ENCODE assay signal across 20 cellular contexts in the genomic region with DNA sequence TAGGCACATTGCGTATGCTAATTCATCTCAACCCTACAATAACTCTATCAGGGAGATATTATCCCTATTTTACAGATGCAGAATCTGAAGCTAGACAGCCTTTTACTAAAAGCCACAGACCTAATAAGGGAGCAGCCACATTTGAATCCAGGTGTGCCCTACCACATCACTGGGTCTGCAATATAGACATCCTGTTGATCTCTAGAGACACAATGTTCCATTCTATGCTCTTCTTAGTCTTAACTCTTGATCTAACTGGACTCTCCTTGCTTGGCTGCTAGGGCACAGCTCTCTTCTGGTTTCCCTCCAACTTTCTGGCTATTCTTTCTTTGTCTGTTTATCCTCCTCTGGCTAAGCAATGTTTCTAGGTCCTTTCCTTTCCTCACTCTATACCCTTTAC.
"Had no signal": no experiment of that assay in that cellular context is flagged by ENCODE, and none has a peak within 500 bp of the region (broad histone marks: within the 10 kb centered on the region; RNA-seq: fewer than 3 reads in every experiment).

No MANE protein-coding gene starts in this region.

- H3K9me3 Mint-ChIP-seq: endodermal cell; mesothelial cell of epicardium; natural killer cell treated with Interleukin-12 subunit alpha and Interleukin-12 subunit beta and Interleukin-15 and Interleukin-18, amount 100 ng/mL, for 72 hours; stimulated activated naive B cell treated with anti-CD40 and anti-IgM and Interleukin-4, amounts not matched to agents 10 μg/mL and 1 μg/mL and 100 μg/mL, for 72 hours; T-helper 2 cell treated with Interferon-gamma antibody and Interleukin-4, amounts not matched to agents 5 μg/mL and 100 μg/mL, for 36 hours had no signal

- H3K27ac ChIP-seq: esophagus squamous epithelium, gastrocnemius medialis, left ventricle myocardium inferior, neutrophil, ovary, prostate gland, thoracic aorta had no signal

- H3K27ac Mint-ChIP-seq: endodermal cell; mesothelial cell of epicardium; natural killer cell treated with Interleukin-12 subunit alpha and Interleukin-12 subunit beta and Interleukin-15 and Interleukin-18, amount 100 ng/mL, for 72 hours; stimulated activated naive B cell treated with anti-CD40 and anti-IgM and Interleukin-4, amounts not matched to agents 10 μg/mL and 1 μg/mL and 100 μg/mL, for 72 hours; T-helper 2 cell treated with Interferon-gamma antibody and Interleukin-4, amounts not matched to agents 5 μg/mL and 100 μg/mL, for 36 hours had no signal

- H3K9me3 ChIP-seq: esophagus squamous epithelium, gastrocnemius medialis, left ventricle myocardium inferior, neutrophil, ovary, prostate gland, thoracic aorta, upper lobe of left lung had no signal

- H3K36me3 Mint-ChIP-seq: mesothelial cell of epicardium; natural killer cell treated with Interleukin-12 subunit alpha and Interleukin-12 subunit beta and Interleukin-15 and Interleukin-18, amount 100 ng/mL, for 72 hours; stimulated activated naive B cell treated with anti-CD40 and anti-IgM and Interleukin-4, amounts not matched to agents 10 μg/mL and 1 μg/mL and 100 μg/mL, for 72 hours had no signal

- ATAC-seq: activated CD4-positive, CD25-positive, alpha-beta regulatory T cell treated with anti-CD3 and anti-CD28 coated beads, Interleukin-2, amount 50 U/mL, for 24 hours; gastrocnemius medialis; natural killer cell treated with Interleukin-12 subunit alpha and Interleukin-12 subunit beta and Interleukin-15 and Interleukin-18, amount 100 ng/mL, for 72 hours; stimulated activated naive B cell treated with anti-CD40 and anti-IgM and Interleukin-4, amounts not matched to agents 10 μg/mL and 1 μg/mL and 100 μg/mL, for 72 hours had no signal

- H3K4me3 ChIP-seq: esophagus squamous epithelium, gastrocnemius medialis, left ventricle myocardium inferior, ovary, prostate gland, thoracic aorta, upper lobe of left lung had no signal

- H3K4me3 Mint-ChIP-seq: endodermal cell; mesothelial cell of epicardium; natural killer cell treated with Interleukin-12 subunit alpha and Interleukin-12 subunit beta and Interleukin-15 and Interleukin-18, amount 100 ng/mL, for 72 hours; stimulated activated naive B cell treated with anti-CD40 and anti-IgM and Interleukin-4, amounts not matched to agents 10 μg/mL and 1 μg/mL and 100 μg/mL, for 72 hours; T-helper 2 cell treated with Interferon-gamma antibody and Interleukin-4, amounts not matched to agents 5 μg/mL and 100 μg/mL, for 36 hours had no signal

- H3K27me3 ChIP-seq: esophagus squamous epithelium, gastrocnemius medialis, ovary, upper lobe of left lung had no signal

- H3K36me3 ChIP-seq: esophagus squamous epithelium, gastrocnemius medialis, left ventricle myocardium inferior, neutrophil, ovary, prostate gland, thoracic aorta, upper lobe of left lung had no signal

- DNase-seq: activated effector memory CD4-positive, alpha-beta T cell treated with anti-CD3 and anti-CD28 coated beads, Interleukin-2, amount 50 U/mL, for 16 hours; cortex of kidney; endodermal cell; esophagus squamous epithelium; gastrocnemius medialis; head of caudate nucleus; hypothalamus; left ventricle myocardium inferior; ovary; stimulated activated CD4-positive, alpha-beta T cell treated with anti-CD3 and anti-CD28 coated beads, Interleukin-2, amount 100 ng/mL, for 48 hours; stimulated activated CD8-positive, alpha-beta memory T cell treated with anti-CD3 and anti-CD28 coated beads, Interleukin-4, amount 100 ng/mL, for 48 hours; stimulated activated naive B cell treated with anti-CD40 and anti-IgM and Interleukin-4, amounts not matched to agents 10 μg/mL and 1 μg/mL and 100 μg/mL, for 72 hours; upper lobe of left lung had no signal
